In genomic region chr10:114526497-114527238, GRCh38 we compare ENCODE assay signal across 1 cellular context.
TF ChIP-seq lines count a peak whose summit lies in the region.

No MANE protein-coding gene starts in this region.

TF ChIP-seq in HepG2, 621 proteins besides CTCF, POLR2A, EP300 and RAD21 (continued from another document and continues in another):
- no peak for TF ChIP-seq PRDM15 (CRISPR knock-in tag; IDR thresholded peaks at IDR 0.05)
- no peak for TF ChIP-seq NFATC3 (CRISPR knock-in tag; IDR thresholded peaks at IDR 0.05)
- no peak for TF ChIP-seq ZUFSP (CRISPR knock-in tag; IDR thresholded peaks at IDR 0.05; ENCODE audit: borderline replicate concordance)
- TF ChIP-seq ZNF639 (CRISPR knock-in tag; conservative IDR thresholded peaks at IDR 0.05) = 0 out of 2 replicates have a peak, but pooled peaks have one; percentile 24
- peak; percentile 83; the same call in 1 of the 2 replicates for TF ChIP-seq ZNF276 (CRISPR knock-in tag; IDR thresholded peaks at IDR 0.05; ENCODE audit: low read depth)
- TF ChIP-seq ZNF605 (CRISPR knock-in tag; IDR thresholded peaks at IDR 0.05) = peak; percentile 86
- peak; percentile 83 for TF ChIP-seq ARID4A (CRISPR knock-in tag; IDR thresholded peaks at IDR 0.05; ENCODE audit: borderline replicate concordance)
- no peak for TF ChIP-seq FOSL1 (CRISPR knock-in tag; IDR thresholded peaks at IDR 0.05; ENCODE audit: borderline replicate concordance)
- TF ChIP-seq XBP1 (CRISPR knock-in tag; IDR thresholded peaks at IDR 0.05) = no peak
- no peak for TF ChIP-seq ZNF367 (CRISPR knock-in tag; IDR thresholded peaks at IDR 0.05; ENCODE audit: borderline replicate concordance)
- TF ChIP-seq RFXANK (CRISPR knock-in tag; IDR thresholded peaks at IDR 0.05) = peak; percentile 29; the same call in 1 of the 2 replicates
- TF ChIP-seq THAP11 (CRISPR knock-in tag; IDR thresholded peaks at IDR 0.05) = peak; percentile 64
- no peak for TF ChIP-seq TBL1XR1 (IDR thresholded peaks at IDR 0.05; ENCODE audit: borderline replicate concordance, low read length, partially characterized antibody)
- TF ChIP-seq DNMT3B (CRISPR knock-in tag; conservative IDR thresholded peaks at IDR 0.05) = no peak; the same call in 1 of the 2 replicates
- TF ChIP-seq MLX (CRISPR knock-in tag; IDR thresholded peaks at IDR 0.05) = 0 out of 2 replicates have a peak, but pooled peaks have one; percentile 17
- peak; percentile 74; the same call in 1 of the 2 replicates for TF ChIP-seq ZBTB38 (CRISPR knock-in tag; IDR thresholded peaks at IDR 0.05)
- TF ChIP-seq ZNF431 (CRISPR knock-in tag; IDR thresholded peaks at IDR 0.05; ENCODE audit: borderline replicate concordance, low read depth) = no peak
- no peak for TF ChIP-seq ZBTB40 (IDR thresholded peaks at IDR 0.05)
- peak; percentile 55; the same call in 1 of the 2 replicates for TF ChIP-seq ZBTB40 (CRISPR knock-in tag; IDR thresholded peaks at IDR 0.05)
- no peak for TF ChIP-seq HCFC1 (IDR thresholded peaks at IDR 0.05; ENCODE audit: low read depth, low read length)
